ENCODE assay signal across 4 cellular contexts in genomic region chr15:87730706-87731105, GRCh38.
"Had no signal": no experiment of that assay in that cellular context is flagged by ENCODE, and none has a peak within 500 bp of the region (broad histone marks: within the 10 kb centered on the region; RNA-seq: fewer than 3 reads in every experiment).

No MANE protein-coding gene starts in this region.

- H3K4me3 ChIP-seq: GM23338 had no signal

- DNase-seq: H9, HCEC 1CT, IMR-90 had no signal

- ATAC-seq: GM23338 had no signal
